In genomic region chr16:68288252-68288650, GRCh38 we compare ENCODE assay signal across 13 cellular contexts. TPM values are rescaled to one million over a fixed set of nuclear protein-coding genes. Genes with fewer than 3 reads are reported as not detected.
DNase-seq lines count a peak whose midpoint lies in the region; ATAC-seq and TF ChIP-seq lines count a peak whose summit lies in the region.
"Had no signal": no experiment of that assay in that cellular context is flagged by ENCODE, and none has a peak within 500 bp of the region (broad histone marks: within the 10 kb centered on the region; RNA-seq: fewer than 3 reads in every experiment).

No MANE protein-coding gene starts in this region.

- no peak overlapping the region for H3K4me3 Mint-ChIP-seq in activated CD8-positive, alpha-beta memory T cell treated with anti-CD3 and anti-CD28 coated beads, Interleukin-2, amount 10 ng/mL, durations not matched to agents 7 days and 5 days

- H3K4me3 ChIP-seq in adipocyte (ENCODE audit: low read length) (no peak overlapping the region), lower lobe of right lung (no peak overlapping the region), thymus (ENCODE audit: low read length) (peak overlapping the region; percentile 23)

- no peaks in the 10 kb centered on the region for H3K9me3 Mint-ChIP-seq in activated CD8-positive, alpha-beta memory T cell treated with anti-CD3 and anti-CD28 coated beads, Interleukin-2, amount 10 ng/mL, durations not matched to agents 7 days and 5 days (ENCODE audit: low read depth)

- H3K4me1 ChIP-seq in adipocyte (ENCODE audit: control insufficient read depth, insufficient read depth, low read length) (peaks cover 87% of the 10 kb centered on the region), lower lobe of right lung (peaks cover 68% of the 10 kb centered on the region), thymus (ENCODE audit: control insufficient read depth, insufficient read depth, low read length) (peaks cover 72% of the 10 kb centered on the region)

- H3K27me3 ChIP-seq in adipocyte (replicated peaks; ENCODE audit: control insufficient read depth, insufficient read depth, low read length) (no peaks in the 10 kb centered on the region), lower lobe of right lung (ENCODE audit: low read depth) (no peaks in the 10 kb centered on the region), thymus (ENCODE audit: control insufficient read depth, insufficient read depth) (no peaks in the 10 kb centered on the region)

- peaks cover 50% of the 10 kb centered on the region for H3K36me3 Mint-ChIP-seq in activated CD8-positive, alpha-beta memory T cell treated with anti-CD3 and anti-CD28 coated beads, Interleukin-2, amount 10 ng/mL, durations not matched to agents 7 days and 5 days

- ATAC-seq in activated CD8-positive, alpha-beta memory T cell treated with anti-CD3 and anti-CD28 coated beads, Interleukin-2, amount 10 ng/mL, durations not matched to agents 7 days and 5 days: no peak
- ATAC-seq in lower lobe of right lung (no peak), GM21528 (IDR thresholded peaks at IDR 0.05; ENCODE audit: low FRiP score, unreplicated experiment) (no peak), HG03175 (IDR thresholded peaks at IDR 0.05; ENCODE audit: unreplicated experiment) (no peak)

- DNase-seq in activated CD8-positive, alpha-beta memory T cell treated with anti-CD3 and anti-CD28 coated beads, Interleukin-2, amount 10 ng/mL, durations not matched to agents 7 days and 5 days: no peak
- DNase-seq in activated CD8-positive, alpha-beta memory T cell treated with anti-CD3 and anti-CD28 coated beads, Interleukin-2, amount 50 U/mL, for 48 hours: no peak
- DNase-seq in adipocyte (ENCODE audit: low read depth): no peak
- DNase-seq in lower lobe of right lung: no peak
- no peak for DNase-seq in dermis blood vessel endothelial cell
- DNase-seq: erythroblast, NCI-H1105, NCI-H748 treated with DMSO at 0.1 percent for 48 hours had no signal

- intact Hi-C loops in lower lobe of right lung (cut with DNase I): no loop called here

- no peaks in the 10 kb centered on the region for H3K9me3 ChIP-seq in adipocyte (ENCODE audit: control insufficient read depth, low read length)
- H3K9me3 ChIP-seq in lower lobe of right lung: no peaks in the 10 kb centered on the region
- no peaks in the 10 kb centered on the region for H3K9me3 ChIP-seq in thymus (ENCODE audit: control insufficient read depth)

- peaks cover 83% of the 10 kb centered on the region for H3K4me1 Mint-ChIP-seq in activated CD8-positive, alpha-beta memory T cell treated with anti-CD3 and anti-CD28 coated beads, Interleukin-2, amount 10 ng/mL, durations not matched to agents 7 days and 5 days

- peaks cover 76% of the 10 kb centered on the region for H3K36me3 ChIP-seq in adipocyte (ENCODE audit: control insufficient read depth, insufficient read depth, low read length, severe bottlenecking)
- H3K36me3 ChIP-seq in lower lobe of right lung: peaks cover 52% of the 10 kb centered on the region
- peaks cover 45% of the 10 kb centered on the region for H3K36me3 ChIP-seq in thymus (ENCODE audit: control insufficient read depth, insufficient read depth)

- H3K27ac Mint-ChIP-seq in activated CD8-positive, alpha-beta memory T cell treated with anti-CD3 and anti-CD28 coated beads, Interleukin-2, amount 10 ng/mL, durations not matched to agents 7 days and 5 days: peak overlapping the region; percentile 84

- CTCF ChIA-PET in activated CD8-positive, alpha-beta memory T cell treated with anti-CD3 and anti-CD28 coated beads, Interleukin-2, amount 10 ng/mL, durations not matched to agents 7 days and 5 days (lab: Charles Lee): interaction anchor here (0.7 to 10.9 kb wide), 5 partner anchors 12 to 76 kb away, joined by 3 to 200 read pairs (median 4); partner anchors contain the start of genes PRMT7, SLC7A6 and SLC7A6OS

- H3K27me3 Mint-ChIP-seq in activated CD8-positive, alpha-beta memory T cell treated with anti-CD3 and anti-CD28 coated beads, Interleukin-2, amount 10 ng/mL, durations not matched to agents 7 days and 5 days: no peaks in the 10 kb centered on the region

- H3K27ac ChIP-seq in lower lobe of right lung (peak overlapping the region; percentile 60), thymus (ENCODE audit: low read depth) (peak overlapping the region; percentile 95)

- H3K9ac ChIP-seq in adipocyte (ENCODE audit: low read length): peak overlapping the region; percentile 76

- 97% methylated on average over 1 of the region's 1 CpG for WGBS in thymus

- TF ChIP-seq CTCF in lower lobe of right lung (IDR thresholded peaks at IDR 0.05): no peak

RNA-seq across cellular contexts. Expression of gene SLC7A6OS, which starts 22.5 kb away (rescaled TPM):
- 10 to 100 TPM; 29.8 to 30.8 TPM for total RNA-seq in activated CD8-positive, alpha-beta memory T cell treated with anti-CD3 and anti-CD28 coated beads, Interleukin-2, amount 10 ng/mL, durations not matched to agents 7 days and 5 days
- total RNA-seq in lower lobe of right lung: 16.8 TPM
- 12.8 TPM for polyA plus RNA-seq in thymus
- total RNA-seq in dermis blood vessel endothelial cell: 13.3 and 15.5 TPM in 2 replicates

RNA-seq across cellular contexts. Expression of gene PRMT7, which starts 22.6 kb away (rescaled TPM):
- total RNA-seq in activated CD8-positive, alpha-beta memory T cell treated with anti-CD3 and anti-CD28 coated beads, Interleukin-2, amount 10 ng/mL, durations not matched to agents 7 days and 5 days: 10 to 100 TPM; 60.9 to 73.9 TPM
- 36.1 TPM for total RNA-seq in lower lobe of right lung
- 65.5 TPM for polyA plus RNA-seq in thymus
- total RNA-seq in dermis blood vessel endothelial cell: 50.0 and 54.4 TPM in 2 replicates

RNA-seq across cellular contexts. Expression of gene SLC7A6, which starts 23.9 kb away (rescaled TPM):
- 10 to 100 TPM; 73.3 to 99.5 TPM for total RNA-seq in activated CD8-positive, alpha-beta memory T cell treated with anti-CD3 and anti-CD28 coated beads, Interleukin-2, amount 10 ng/mL, durations not matched to agents 7 days and 5 days
- total RNA-seq in lower lobe of right lung (47.1 TPM), dermis blood vessel endothelial cell (17.4 and 31.1 TPM in 2 replicates)
- polyA plus RNA-seq in thymus: 47.3 TPM

RNA-seq across cellular contexts. Expression of gene PLA2G15, which starts 43.1 kb away (rescaled TPM):
- total RNA-seq in activated CD8-positive, alpha-beta memory T cell treated with anti-CD3 and anti-CD28 coated beads, Interleukin-2, amount 10 ng/mL, durations not matched to agents 7 days and 5 days: 1 to 10 TPM; 8.4 to 9.3 TPM
- 45.1 TPM for total RNA-seq in lower lobe of right lung
- polyA plus RNA-seq in thymus: 13.1 TPM
- 28.6 and 38.9 TPM in 2 replicates for total RNA-seq in dermis blood vessel endothelial cell

RNA-seq across cellular contexts. Expression of gene ESRP2, which starts 52.3 kb away (rescaled TPM):
- total RNA-seq in activated CD8-positive, alpha-beta memory T cell treated with anti-CD3 and anti-CD28 coated beads, Interleukin-2, amount 10 ng/mL, durations not matched to agents 7 days and 5 days: not detected
- total RNA-seq in lower lobe of right lung (64.5 TPM), dermis blood vessel endothelial cell (3.6 and 4.1 TPM in 2 replicates)
- polyA plus RNA-seq in thymus: 10.7 TPM
- total RNA-seq: SK-MEL-5 had no signal
- polyA plus RNA-seq: neural cell had no signal
